ENCODE assay signal across 2 cellular contexts in the genomic region with DNA sequence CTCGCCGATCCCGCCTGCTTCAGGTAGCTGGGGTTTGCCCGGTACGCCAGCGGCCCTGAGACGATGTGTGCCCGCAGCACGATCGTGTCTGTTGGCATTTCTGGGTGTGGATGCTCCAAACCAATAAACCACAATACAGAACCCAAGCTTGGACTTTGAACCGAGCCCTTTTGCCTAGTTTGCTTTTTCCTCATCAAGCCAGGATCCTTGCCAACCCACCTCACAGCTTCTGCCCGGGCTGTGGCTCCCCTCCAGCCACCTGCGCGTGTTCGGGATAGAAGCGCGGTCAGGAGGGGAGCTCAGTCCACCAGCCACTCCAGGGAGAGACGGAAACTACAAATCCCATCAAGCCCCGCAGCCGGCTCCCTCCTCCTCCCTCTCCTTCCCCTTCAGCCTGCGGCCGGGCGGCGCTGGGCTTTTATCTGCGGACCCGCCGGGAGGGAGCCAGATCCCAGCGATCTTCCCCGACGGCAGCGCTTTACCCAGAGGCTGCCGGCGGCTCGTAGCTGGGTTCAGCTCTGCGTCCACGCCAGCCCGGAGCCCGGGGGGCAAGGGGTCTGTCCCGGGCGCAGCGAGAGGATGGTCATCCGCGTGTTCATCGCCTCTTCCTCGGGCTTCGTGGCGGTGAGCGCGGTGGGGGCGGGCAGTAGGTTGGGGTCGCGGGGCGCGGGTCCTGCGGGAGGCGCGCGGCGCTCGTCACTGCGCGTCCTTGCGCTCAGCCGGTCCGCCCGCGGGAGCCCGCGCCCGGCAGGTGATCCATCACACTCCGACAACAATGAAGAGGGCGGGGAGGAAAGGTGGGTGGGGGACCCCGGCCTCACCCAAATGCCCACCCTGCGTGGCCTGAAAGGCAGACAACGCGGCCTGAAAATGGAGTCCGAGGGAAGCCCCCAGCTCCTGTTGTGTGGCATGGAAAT.
TF ChIP-seq lines count a peak whose summit lies in the region.

SH3BGRL2 (plus strand) TSS at position 447 of the 917 bp plus-strand sequence; CDS start at position 580, 133 bp downstream.

TF ChIP-seq in HEK293, 187 proteins besides CTCF, POLR2A, EP300 and RAD21 (continued from another document and continues in another):
- TF ChIP-seq ZBTB48 (tag by site-specific recombination; IDR thresholded peaks at IDR 0.05) = 0 out of 2 replicates have a peak, but pooled peaks have one; percentile 17
- TF ChIP-seq, protein P1, sequence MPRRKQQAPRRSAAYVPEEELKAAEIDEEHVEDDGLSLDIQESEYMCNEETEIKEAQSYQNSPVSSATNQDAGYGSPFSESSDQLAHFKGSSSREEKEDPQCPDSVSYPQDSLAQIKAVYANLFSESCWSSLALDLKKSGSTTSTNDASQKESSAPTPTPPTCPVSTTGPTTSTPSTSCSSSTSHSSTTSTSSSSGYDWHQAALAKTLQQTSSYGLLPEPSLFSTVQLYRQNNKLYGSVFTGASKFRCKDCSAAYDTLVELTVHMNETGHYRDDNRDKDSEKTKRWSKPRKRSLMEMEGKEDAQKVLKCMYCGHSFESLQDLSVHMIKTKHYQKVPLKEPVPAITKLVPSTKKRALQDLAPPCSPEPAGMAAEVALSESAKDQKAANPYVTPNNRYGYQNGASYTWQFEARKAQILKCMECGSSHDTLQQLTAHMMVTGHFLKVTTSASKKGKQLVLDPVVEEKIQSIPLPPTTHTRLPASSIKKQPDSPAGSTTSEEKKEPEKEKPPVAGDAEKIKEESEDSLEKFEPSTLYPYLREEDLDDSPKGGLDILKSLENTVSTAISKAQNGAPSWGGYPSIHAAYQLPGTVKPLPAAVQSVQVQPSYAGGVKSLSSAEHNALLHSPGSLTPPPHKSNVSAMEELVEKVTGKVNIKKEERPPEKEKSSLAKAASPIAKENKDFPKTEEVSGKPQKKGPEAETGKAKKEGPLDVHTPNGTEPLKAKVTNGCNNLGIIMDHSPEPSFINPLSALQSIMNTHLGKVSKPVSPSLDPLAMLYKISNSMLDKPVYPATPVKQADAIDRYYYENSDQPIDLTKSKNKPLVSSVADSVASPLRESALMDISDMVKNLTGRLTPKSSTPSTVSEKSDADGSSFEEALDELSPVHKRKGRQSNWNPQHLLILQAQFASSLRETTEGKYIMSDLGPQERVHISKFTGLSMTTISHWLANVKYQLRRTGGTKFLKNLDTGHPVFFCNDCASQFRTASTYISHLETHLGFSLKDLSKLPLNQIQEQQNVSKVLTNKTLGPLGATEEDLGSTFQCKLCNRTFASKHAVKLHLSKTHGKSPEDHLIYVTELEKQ (tag by site-specific recombination; IDR thresholded peaks at IDR 0.05; ENCODE audit: borderline replicate concordance) = no peak
- TF ChIP-seq ZBTB26 (tag by site-specific recombination; optimal IDR thresholded peaks at IDR 0.05) = peak; percentile 94
- no peak for TF ChIP-seq ZNF561 (tag by site-specific recombination; IDR thresholded peaks at IDR 0.05; ENCODE audit: borderline replicate concordance)
- TF ChIP-seq ZNF184 (tag by site-specific recombination; IDR thresholded peaks at IDR 0.05) = no peak
- peak; percentile 74; the same call in 1 of the 2 replicates for TF ChIP-seq ZNF501 (tag by site-specific recombination; IDR thresholded peaks at IDR 0.05)
- no peak for TF ChIP-seq SETDB1 (IDR thresholded peaks at IDR 0.05; ENCODE audit: insufficient read length, low read length)
- TF ChIP-seq ZNF449 (tag by site-specific recombination; IDR thresholded peaks at IDR 0.05) = no peak; the same call in 1 of the 2 replicates
- TF ChIP-seq ZBTB17 (tag by site-specific recombination; IDR thresholded peaks at IDR 0.05) = peak; percentile 94
- TF ChIP-seq ZNF837 (tag by site-specific recombination; IDR thresholded peaks at IDR 0.05) = no peak
- no peak for TF ChIP-seq INSM2 (tag by site-specific recombination; IDR thresholded peaks at IDR 0.05)
- no peak for TF ChIP-seq ZNF266 (tag by site-specific recombination; IDR thresholded peaks at IDR 0.05; ENCODE audit: low read depth)
- no peak for TF ChIP-seq ZNF148 (tag by site-specific recombination; IDR thresholded peaks at IDR 0.05; ENCODE audit: borderline replicate concordance)

TF ChIP-seq in HepG2, 621 proteins besides CTCF, POLR2A, EP300 and RAD21 (continued from another document and continues in another):
- TF ChIP-seq, protein P2, sequence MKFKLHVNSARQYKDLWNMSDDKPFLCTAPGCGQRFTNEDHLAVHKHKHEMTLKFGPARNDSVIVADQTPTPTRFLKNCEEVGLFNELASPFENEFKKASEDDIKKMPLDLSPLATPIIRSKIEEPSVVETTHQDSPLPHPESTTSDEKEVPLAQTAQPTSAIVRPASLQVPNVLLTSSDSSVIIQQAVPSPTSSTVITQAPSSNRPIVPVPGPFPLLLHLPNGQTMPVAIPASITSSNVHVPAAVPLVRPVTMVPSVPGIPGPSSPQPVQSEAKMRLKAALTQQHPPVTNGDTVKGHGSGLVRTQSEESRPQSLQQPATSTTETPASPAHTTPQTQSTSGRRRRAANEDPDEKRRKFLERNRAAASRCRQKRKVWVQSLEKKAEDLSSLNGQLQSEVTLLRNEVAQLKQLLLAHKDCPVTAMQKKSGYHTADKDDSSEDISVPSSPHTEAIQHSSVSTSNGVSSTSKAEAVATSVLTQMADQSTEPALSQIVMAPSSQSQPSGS (CRISPR knock-in tag; IDR thresholded peaks at IDR 0.05) = no peak; the same call in 1 of the 2 replicates
- TF ChIP-seq, protein P3, sequence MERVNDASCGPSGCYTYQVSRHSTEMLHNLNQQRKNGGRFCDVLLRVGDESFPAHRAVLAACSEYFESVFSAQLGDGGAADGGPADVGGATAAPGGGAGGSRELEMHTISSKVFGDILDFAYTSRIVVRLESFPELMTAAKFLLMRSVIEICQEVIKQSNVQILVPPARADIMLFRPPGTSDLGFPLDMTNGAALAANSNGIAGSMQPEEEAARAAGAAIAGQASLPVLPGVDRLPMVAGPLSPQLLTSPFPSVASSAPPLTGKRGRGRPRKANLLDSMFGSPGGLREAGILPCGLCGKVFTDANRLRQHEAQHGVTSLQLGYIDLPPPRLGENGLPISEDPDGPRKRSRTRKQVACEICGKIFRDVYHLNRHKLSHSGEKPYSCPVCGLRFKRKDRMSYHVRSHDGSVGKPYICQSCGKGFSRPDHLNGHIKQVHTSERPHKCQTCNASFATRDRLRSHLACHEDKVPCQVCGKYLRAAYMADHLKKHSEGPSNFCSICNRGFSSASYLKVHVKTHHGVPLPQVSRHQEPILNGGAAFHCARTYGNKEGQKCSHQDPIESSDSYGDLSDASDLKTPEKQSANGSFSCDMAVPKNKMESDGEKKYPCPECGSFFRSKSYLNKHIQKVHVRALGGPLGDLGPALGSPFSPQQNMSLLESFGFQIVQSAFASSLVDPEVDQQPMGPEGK (CRISPR knock-in tag; IDR thresholded peaks at IDR 0.05) = no peak; the same call in 1 of the 2 replicates
- TF ChIP-seq ZKSCAN1 (IDR thresholded peaks at IDR 0.05; ENCODE audit: low read length) (no peak), DR1 (CRISPR knock-in tag; IDR thresholded peaks at IDR 0.05) (no peak), ZBTB38 (CRISPR knock-in tag; IDR thresholded peaks at IDR 0.05) (peak; percentile 7; the same call in 1 of the 2 replicates), ZNF530 (CRISPR knock-in tag; IDR thresholded peaks at IDR 0.05; ENCODE audit: low read depth) (no peak), THAP7 (CRISPR knock-in tag; IDR thresholded peaks at IDR 0.05) (no peak), ZSCAN12 (CRISPR knock-in tag; IDR thresholded peaks at IDR 0.05) (no peak), PPARG (CRISPR knock-in tag; conservative IDR thresholded peaks at IDR 0.05) (peak; percentile 92), ZNF850 (CRISPR knock-in tag; conservative IDR thresholded peaks at IDR 0.05) (no peak; the same call in 1 of the 2 replicates), JUND (CRISPR knock-in tag; IDR thresholded peaks at IDR 0.05) (no peak), ZNF317 (CRISPR knock-in tag; IDR thresholded peaks at IDR 0.05) (peak; percentile 26; the same call in 1 of the 2 replicates), SRSF9 (IDR thresholded peaks at IDR 0.05; ENCODE audit: borderline replicate concordance, insufficient read depth, low read depth, low read length, poor library complexity, severe bottlenecking) (no peak), ZNF430 (CRISPR knock-in tag; IDR thresholded peaks at IDR 0.05) (no peak; the same call in 1 of the 2 replicates), CENPX (CRISPR knock-in tag; IDR thresholded peaks at IDR 0.05) (no peak), SATB2 (CRISPR knock-in tag; IDR thresholded peaks at IDR 0.05) (no peak), ZNF773 (CRISPR knock-in tag; IDR thresholded peaks at IDR 0.05; ENCODE audit: borderline replicate concordance) (no peak), ZNF546 (CRISPR knock-in tag; conservative IDR thresholded peaks at IDR 0.05) (no peak), KLF12 (CRISPR knock-in tag; IDR thresholded peaks at IDR 0.05; ENCODE audit: borderline replicate concordance) (no peak), ONECUT2 (CRISPR knock-in tag; IDR thresholded peaks at IDR 0.05) (no peak), ZNF337 (CRISPR knock-in tag; IDR thresholded peaks at IDR 0.05; ENCODE audit: borderline replicate concordance, low read depth) (no peak), ZNF263 (CRISPR knock-in tag; IDR thresholded peaks at IDR 0.05) (peak; percentile 87), STAT5B (CRISPR knock-in tag; IDR thresholded peaks at IDR 0.05) (no peak), ZNF740 (CRISPR knock-in tag; IDR thresholded peaks at IDR 0.05) (no peak), HCFC1 (IDR thresholded peaks at IDR 0.05; ENCODE audit: low read depth, low read length) (peak; percentile 76), ZSCAN25 (CRISPR knock-in tag; IDR thresholded peaks at IDR 0.05) (0 out of 2 replicates have a peak, but pooled peaks have one; percentile 29), ETV6 (CRISPR knock-in tag; conservative IDR thresholded peaks at IDR 0.05) (no peak)
- TF ChIP-seq, protein P4, sequence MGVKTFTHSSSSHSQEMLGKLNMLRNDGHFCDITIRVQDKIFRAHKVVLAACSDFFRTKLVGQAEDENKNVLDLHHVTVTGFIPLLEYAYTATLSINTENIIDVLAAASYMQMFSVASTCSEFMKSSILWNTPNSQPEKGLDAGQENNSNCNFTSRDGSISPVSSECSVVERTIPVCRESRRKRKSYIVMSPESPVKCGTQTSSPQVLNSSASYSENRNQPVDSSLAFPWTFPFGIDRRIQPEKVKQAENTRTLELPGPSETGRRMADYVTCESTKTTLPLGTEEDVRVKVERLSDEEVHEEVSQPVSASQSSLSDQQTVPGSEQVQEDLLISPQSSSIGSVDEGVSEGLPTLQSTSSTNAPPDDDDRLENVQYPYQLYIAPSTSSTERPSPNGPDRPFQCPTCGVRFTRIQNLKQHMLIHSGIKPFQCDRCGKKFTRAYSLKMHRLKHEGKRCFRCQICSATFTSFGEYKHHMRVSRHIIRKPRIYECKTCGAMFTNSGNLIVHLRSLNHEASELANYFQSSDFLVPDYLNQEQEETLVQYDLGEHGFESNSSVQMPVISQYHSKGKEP (CRISPR knock-in tag; IDR thresholded peaks at IDR 0.05) = no peak
- TF ChIP-seq, protein P5, sequence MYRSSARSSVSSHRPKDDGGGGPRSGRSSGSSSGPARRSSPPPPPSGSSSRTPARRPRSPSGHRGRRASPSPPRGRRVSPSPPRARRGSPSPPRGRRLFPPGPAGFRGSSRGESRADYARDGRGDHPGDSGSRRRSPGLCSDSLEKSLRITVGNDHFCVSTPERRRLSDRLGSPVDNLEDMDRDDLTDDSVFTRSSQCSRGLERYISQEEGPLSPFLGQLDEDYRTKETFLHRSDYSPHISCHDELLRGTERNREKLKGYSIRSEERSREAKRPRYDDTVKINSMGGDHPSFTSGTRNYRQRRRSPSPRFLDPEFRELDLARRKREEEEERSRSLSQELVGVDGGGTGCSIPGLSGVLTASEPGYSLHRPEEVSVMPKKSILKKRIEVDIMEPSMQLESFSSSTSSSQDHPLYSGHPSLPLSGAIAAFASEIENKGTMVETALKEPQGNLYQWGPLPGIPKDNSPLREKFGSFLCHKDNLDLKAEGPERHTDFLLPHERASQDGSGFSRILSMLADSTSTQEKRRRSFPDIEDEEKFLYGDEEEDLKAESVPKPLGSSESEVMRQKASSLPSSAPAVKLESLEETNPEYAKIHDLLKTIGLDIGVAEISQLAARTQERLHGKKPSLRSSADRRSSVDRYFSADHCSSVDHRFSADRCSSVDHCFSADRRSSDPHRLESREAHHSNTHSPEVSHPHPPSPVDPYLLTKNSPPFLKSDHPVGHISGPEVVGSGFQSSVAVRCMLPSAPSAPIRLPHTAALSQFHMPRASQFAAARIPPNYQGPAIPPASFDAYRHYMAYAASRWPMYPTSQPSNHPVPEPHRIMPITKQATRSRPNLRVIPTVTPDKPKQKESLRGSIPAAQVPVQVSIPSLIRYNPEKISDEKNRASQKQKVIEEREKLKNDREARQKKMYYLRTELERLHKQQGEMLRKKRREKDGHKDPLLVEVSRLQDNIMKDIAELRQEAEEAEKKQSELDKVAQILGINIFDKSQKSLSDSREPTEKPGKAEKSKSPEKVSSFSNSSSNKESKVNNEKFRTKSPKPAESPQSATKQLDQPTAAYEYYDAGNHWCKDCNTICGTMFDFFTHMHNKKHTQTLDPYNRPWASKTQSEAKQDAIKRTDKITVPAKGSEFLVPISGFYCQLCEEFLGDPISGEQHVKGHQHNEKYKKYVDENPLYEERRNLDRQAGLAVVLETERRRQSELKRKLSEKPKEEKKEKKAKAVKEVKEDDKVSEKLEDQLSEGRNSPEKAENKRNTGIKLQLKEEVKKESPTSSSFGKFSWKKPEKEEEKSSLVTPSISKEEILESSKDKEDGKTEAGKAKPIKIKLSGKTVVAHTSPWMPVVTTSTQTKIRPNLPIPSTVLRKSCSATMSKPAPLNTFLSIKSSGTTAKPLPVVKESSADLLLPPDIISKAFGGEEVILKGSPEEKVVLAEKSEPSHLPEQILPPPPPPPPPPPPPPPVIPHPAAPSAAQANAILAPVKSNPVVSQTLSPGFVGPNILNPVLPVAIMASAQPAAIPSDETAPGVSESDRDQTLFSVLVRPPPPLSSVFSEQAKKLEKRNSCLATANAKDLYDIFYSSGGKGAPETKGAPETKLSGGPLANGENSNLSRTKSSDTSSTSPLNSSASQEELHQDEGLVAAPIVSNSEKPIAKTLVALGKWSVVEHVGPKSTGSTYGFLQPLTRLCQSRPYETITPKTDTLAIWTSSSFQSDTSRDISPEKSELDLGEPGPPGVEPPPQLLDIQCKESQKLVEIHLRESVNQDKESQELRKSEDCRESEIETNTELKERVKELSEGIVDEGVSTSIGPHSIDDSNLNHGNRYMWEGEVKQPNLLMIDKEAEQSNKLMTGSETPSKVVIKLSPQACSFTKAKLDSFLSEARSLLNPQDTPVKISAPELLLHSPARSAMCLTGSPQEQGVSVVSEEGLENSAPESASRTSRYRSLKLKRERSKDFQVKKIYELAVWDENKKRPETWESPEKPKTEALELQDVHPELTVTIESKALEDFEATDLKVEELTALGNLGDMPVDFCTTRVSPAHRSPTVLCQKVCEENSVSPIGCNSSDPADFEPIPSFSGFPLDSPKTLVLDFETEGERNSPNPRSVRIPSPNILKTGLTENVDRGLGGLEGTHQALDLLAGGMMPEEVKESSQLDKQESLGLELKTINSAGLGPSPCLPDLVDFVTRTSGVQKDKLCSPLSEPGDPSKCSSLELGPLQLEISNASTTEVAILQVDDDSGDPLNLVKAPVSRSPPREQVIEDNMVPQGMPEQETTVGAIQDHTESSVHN (CRISPR knock-in tag; IDR thresholded peaks at IDR 0.05) = no peak; the same call in 1 of the 2 replicates
